In the genomic region with DNA sequence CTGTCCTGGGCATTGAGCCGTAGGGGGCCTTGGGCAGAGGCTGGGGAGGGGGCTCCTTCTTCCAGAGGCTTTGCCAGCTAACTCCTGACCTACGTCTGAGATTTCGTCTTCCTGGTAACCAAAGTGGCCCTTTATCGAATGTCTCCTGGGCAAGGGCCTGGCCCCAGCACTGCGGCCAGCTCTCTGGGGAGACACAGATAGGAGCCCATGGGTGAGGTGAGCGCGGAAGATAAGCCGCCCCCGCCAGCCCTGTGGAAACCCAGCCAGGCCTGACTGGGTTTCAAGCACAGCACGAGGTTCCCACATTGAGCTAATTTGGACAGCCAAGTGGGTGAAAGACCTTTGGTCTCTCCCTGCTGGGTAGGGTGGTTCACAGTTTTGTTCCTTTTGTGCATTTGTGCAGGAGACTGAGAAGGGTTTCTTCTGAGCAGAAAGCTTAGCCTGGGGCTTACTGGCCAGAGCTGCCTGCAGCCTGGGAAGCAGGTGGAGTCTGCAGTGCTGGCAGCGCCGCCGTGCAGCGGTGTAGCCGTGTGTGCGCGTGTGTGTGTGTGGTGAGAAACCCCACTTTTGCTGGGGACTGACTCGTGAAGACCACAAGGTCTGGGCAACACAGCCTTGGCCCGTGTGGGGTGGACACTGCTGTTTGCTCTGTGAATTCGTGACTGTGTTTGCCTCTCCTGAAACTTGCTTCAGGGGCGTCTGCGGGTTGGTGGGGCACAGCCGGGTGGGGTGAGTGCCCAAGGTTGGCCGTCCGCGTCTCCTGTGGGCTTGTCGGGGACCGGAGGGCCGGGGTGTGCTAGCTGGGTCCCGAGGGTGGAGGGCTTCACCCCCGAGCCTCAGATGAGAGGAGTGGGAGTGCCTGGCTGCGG, we compare ENCODE assay signal across 9 cellular contexts. TPM values are rescaled to one million over a fixed set of nuclear protein-coding genes. Genes with fewer than 3 reads are reported as not detected.
DNase-seq lines count a peak whose midpoint lies in the region; ATAC-seq and TF ChIP-seq lines count a peak whose summit lies in the region.
"Had no signal": no experiment of that assay in that cellular context is flagged by ENCODE, and none has a peak within 500 bp of the region (broad histone marks: within the 10 kb centered on the region; RNA-seq: fewer than 3 reads in every experiment).

No MANE protein-coding gene starts in this region.

- H3K27ac Mint-ChIP-seq in natural killer cell, result peak overlapping the region in 1 of 2 donors; percentile 88

- in situ Hi-C loops in GM13977 (cut with MboI; ENCODE audit: low pct_unique_long_range_greater_than_20kb, low sequenced_read_pairs, unreplicated experiment), result loop anchor here (25.0 kb wide), 1 partner anchor 162 kb away; no protein-coding TSS in a partner anchor

- peak overlapping the region; percentile 84 for H3K4me3 Mint-ChIP-seq in natural killer cell

- intact Hi-C loops in natural killer cell (cut with micrococcal nuclease), result loop anchor here (5.0 kb wide), 2 partner anchors 43 to 87 kb away; a partner anchor contains a TSS

- no peak for TF ChIP-seq CTCF in GM13977 (IDR thresholded peaks at IDR 0.05; ENCODE audit: extremely low read depth, insufficient read depth, missing control alignments)
- no peak for TF ChIP-seq CTCF in RWPE2 (IDR thresholded peaks at IDR 0.05; ENCODE audit: poor library complexity, severe bottlenecking)
- no peak for TF ChIP-seq CTCF in epithelial cell of proximal tubule (conservative IDR thresholded peaks at IDR 0.05; ENCODE audit: low read depth, low read length)
- TF ChIP-seq CTCF in natural killer cell (IDR thresholded peaks at IDR 0.05), result no peak

- peak overlapping the region; percentile 82 for H3K4me3 ChIP-seq in RWPE2 (ENCODE audit: severe bottlenecking)
- H3K4me3 ChIP-seq in epithelial cell of proximal tubule (ENCODE audit: low read depth, low read length), result peak overlapping the region; percentile 91

- no peaks in the 10 kb centered on the region for H3K27me3 ChIP-seq in RWPE2 (ENCODE audit: insufficient read depth, poor library complexity, severe bottlenecking)

- DNase-seq in GM13977 (ENCODE audit: low spot score) (peak; percentile 60), RWPE2 (ENCODE audit: low spot score) (no peak), epithelial cell of proximal tubule (ENCODE audit: low read depth) (no peak), natural killer cell (no peak), NK-92 (lab: John Stamatoyannopoulos, UW; ENCODE audit: unreplicated experiment) (no peak), NCI-H1436 treated with DMSO at 0.1 percent for 48 hours (lab: John Stamatoyannopoulos, UW) (no peak), NCI-H82 treated with DMSO at 0.1 percent for 48 hours (lab: John Stamatoyannopoulos, UW; ENCODE audit: unreplicated experiment) (no peak)

- peaks cover 7% of the 10 kb centered on the region for H3K4me1 ChIP-seq in RWPE2 (ENCODE audit: insufficient read depth, poor library complexity, severe bottlenecking)

- peak overlapping the region; percentile 93 for H3K27ac ChIP-seq in RWPE2 (ENCODE audit: poor library complexity, severe bottlenecking)

- ATAC-seq in RWPE2 (ENCODE audit: low read depth), result peak; percentile 26; the same call in 2 of the 3 replicates
- ATAC-seq in natural killer cell, result no peak
- ATAC-seq in GM19035 (IDR thresholded peaks at IDR 0.05; ENCODE audit: unreplicated experiment), result no peak

- peaks cover 28 to 63% of the 10 kb centered on the region in 2 donors for H3K4me1 Mint-ChIP-seq in natural killer cell

- H3K36me3 ChIP-seq in RWPE2 (ENCODE audit: low read depth), result peaks cover 30% of the 10 kb centered on the region

- H3K27me3 Mint-ChIP-seq in natural killer cell (ENCODE audit: low read depth in 2 of 2), result no peaks in the 10 kb centered on the region

- no peaks in the 10 kb centered on the region for H3K9me3 Mint-ChIP-seq in natural killer cell

- H3K9me3 ChIP-seq in RWPE2 (ENCODE audit: severe bottlenecking), result no peaks in the 10 kb centered on the region

- no peaks in the 10 kb centered on the region for H3K36me3 Mint-ChIP-seq in natural killer cell

RNA-seq across cellular contexts. Expression of a gene that starts 2.5 kb away (rescaled TPM):
- 705 and 835 TPM in 2 replicates for total RNA-seq in epithelial cell of proximal tubule
- total RNA-seq in natural killer cell, result 100 to 1,000 TPM; 229 to 248 (median 236) TPM

RNA-seq across cellular contexts. Expression of a gene that starts 14.8 kb away (rescaled TPM):
- total RNA-seq in epithelial cell of proximal tubule, result 0.22 TPM in 1 of 2 replicates, not detected in the other
- 1 to 10 TPM in 2 of 3 donors, under 1 TPM in 1; 0.96 to 1.6 (median 1.1) TPM for total RNA-seq in natural killer cell
- total RNA-seq: subcutaneous adipose tissue had no signal

RNA-seq across cellular contexts. Expression of a gene that starts 31.0 kb away (rescaled TPM):
- total RNA-seq in epithelial cell of proximal tubule (not detected in 2 replicates), natural killer cell (100 to 1,000 TPM; 186 to 286 (median 253) TPM)

RNA-seq across cellular contexts. Expression of a gene that starts 43.3 kb away (rescaled TPM):
- total RNA-seq in epithelial cell of proximal tubule, result 142 and 265 TPM in 2 replicates
- 100 to 1,000 TPM in 2 of 3 donors, 10 to 100 TPM in 1; 68.5 to 114 (median 101) TPM for total RNA-seq in natural killer cell

RNA-seq across cellular contexts. Expression of a gene that starts 58.4 kb away (rescaled TPM):
- total RNA-seq in epithelial cell of proximal tubule (37.9 and 60.0 TPM in 2 replicates), natural killer cell (10 to 100 TPM; 57.2 to 58.5 (median 57.6) TPM)

Comparison
In these comparisons a context has a peak if more than half of its experiments do, and no peak if none do; other contexts are left out.
1. RNA of a gene that starts 31.0 kb away (total RNA-seq): 186 to 286 TPM in natural killer cell; not detected in epithelial cell of proximal tubule; every median in the first group is over 100 times any median in the second.